ENCODE assay signal across 10 cellular contexts in the genomic region with DNA sequence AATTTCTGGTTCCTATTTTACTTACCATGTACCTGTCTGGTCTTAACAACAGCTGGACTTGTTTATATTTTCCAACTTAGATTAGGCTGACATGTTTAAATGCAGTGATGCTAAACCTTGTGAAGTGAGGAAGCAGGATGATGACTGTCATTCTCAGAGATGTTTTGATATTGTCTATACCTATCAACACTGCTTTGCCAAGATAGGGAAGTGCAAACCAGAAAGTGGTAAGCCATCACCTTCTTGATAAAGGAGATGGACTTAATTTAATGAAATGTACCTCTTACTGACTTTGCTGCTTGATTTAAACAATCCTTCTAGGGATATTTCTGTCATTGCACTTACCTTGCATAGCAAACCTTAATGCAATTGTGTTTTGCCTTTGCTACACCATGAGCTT. TPM values are rescaled to one million over a fixed set of nuclear protein-coding genes. Genes with fewer than 3 reads are reported as not detected.
DNase-seq lines count a peak whose midpoint lies in the region; ATAC-seq and TF ChIP-seq lines count a peak whose summit lies in the region.
"Had no signal": no experiment of that assay in that cellular context is flagged by ENCODE, and none has a peak within 500 bp of the region (broad histone marks: within the 10 kb centered on the region; RNA-seq: fewer than 3 reads in every experiment).

No MANE protein-coding gene starts in this region.

- H3K23me2 ChIP-seq in H9 (ENCODE audit: insufficient read length, low read depth, low read length, poor library complexity, severe bottlenecking), result peaks cover 9% of the 10 kb centered on the region

- no peak overlapping the region for H2BK12ac ChIP-seq in H9 (ENCODE audit: insufficient read length, low read depth, low read length)

- H3K56ac ChIP-seq in H9 (ENCODE audit: insufficient read length, low read depth, low read length), result no peak overlapping the region

- no peaks in the 10 kb centered on the region; a peak in 1 of 5 replicates for H3K9me3 Mint-ChIP-seq in H9
- no peaks in the 10 kb centered on the region for H3K9me3 Mint-ChIP-seq in activated T-helper 17 cell treated with anti-CD3 and anti-CD28 coated beads, Interleukin-2, amount 50 U/mL, for 72 hours

- no peak overlapping the region for H4K8ac ChIP-seq in H9 (replicated peaks; ENCODE audit: insufficient read length, low read depth, low read length)

- no peak overlapping the region for H3K27ac ChIP-seq in H9 (ENCODE audit: insufficient read length, low read depth, low read length)
- H3K27ac ChIP-seq in iPS-20b (ENCODE audit: low read length), result no peak overlapping the region

- no peak overlapping the region for H4K5ac ChIP-seq in H9 (ENCODE audit: insufficient read length, low read depth, low read length)

- H3K4me3 Mint-ChIP-seq in H9, result peak overlapping the region; percentile 98 to 99
- peak overlapping the region; percentile 81 for H3K4me3 Mint-ChIP-seq in activated T-helper 17 cell treated with anti-CD3 and anti-CD28 coated beads, Interleukin-2, amount 50 U/mL, for 72 hours

- no peak overlapping the region for H3T11ph ChIP-seq in H9 (ENCODE audit: low read length)

- no peak overlapping the region for H3K23ac ChIP-seq in H9 (ENCODE audit: insufficient read length, low read depth, low read length)

- no peak for TF ChIP-seq CTCF in AG09309 (IDR thresholded peaks at IDR 0.05; ENCODE audit: control insufficient read depth, insufficient read depth, low read depth, low read length, missing control alignments)
- TF ChIP-seq CTCF in H9 (conservative IDR thresholded peaks at IDR 0.05), result no peak
- no peak for TF ChIP-seq CTCF in GM10266 (IDR thresholded peaks at IDR 0.05; ENCODE audit: control insufficient read depth, insufficient read depth, low read depth, missing control alignments)

- H3K27me3 Mint-ChIP-seq in H9 (ENCODE audit: low read depth), result peaks cover 2% of the 10 kb centered on the region; the same call in 1 of the 2 replicates
- H3K27me3 Mint-ChIP-seq in activated T-helper 17 cell treated with anti-CD3 and anti-CD28 coated beads, Interleukin-2, amount 50 U/mL, for 72 hours, result no peaks in the 10 kb centered on the region

- no peaks in the 10 kb centered on the region for H4K20me1 ChIP-seq in H9 (ENCODE audit: control insufficient read depth, insufficient read depth, insufficient read length)

- H3K9me3 ChIP-seq in H9 (ENCODE audit: control insufficient read depth, low read depth, low read length) (no peaks in the 10 kb centered on the region), iPS-20b (ENCODE audit: insufficient read depth, low read depth, low read length) (no peaks in the 10 kb centered on the region)

- H2BK120ac ChIP-seq in H9 (ENCODE audit: low read depth, low read length, poor library complexity, severe bottlenecking), result no peak overlapping the region

- no peak overlapping the region for H2AFZ ChIP-seq in H9 (ENCODE audit: low read length)

- H3K4me1 Mint-ChIP-seq in H9, result peaks cover 38 to 41% of the 10 kb centered on the region in 2 experiments
- H3K4me1 Mint-ChIP-seq in activated T-helper 17 cell treated with anti-CD3 and anti-CD28 coated beads, Interleukin-2, amount 50 U/mL, for 72 hours, result peaks cover 26% of the 10 kb centered on the region

- H3K4ac ChIP-seq in H9 (ENCODE audit: low read depth, low read length), result no peak overlapping the region

- no peak overlapping the region for H3K14ac ChIP-seq in H9 (ENCODE audit: insufficient read depth, low read length)

- peak overlapping the region; percentile 89 for H3K4me2 ChIP-seq in H9 (ENCODE audit: insufficient read depth, insufficient read length, low read length)

- H3K4me1 ChIP-seq in H9 (ENCODE audit: insufficient read depth, low read length), result peaks cover 4% of the 10 kb centered on the region; the same call in 1 of the 2 replicates
- peaks cover 21% of the 10 kb centered on the region; the same call in 1 of the 2 replicates for H3K4me1 ChIP-seq in iPS-20b (ENCODE audit: insufficient read depth, low read length)

- H2AK5ac ChIP-seq in H9 (ENCODE audit: insufficient read length, low read length), result no peak overlapping the region

- ATAC-seq in activated T-helper 17 cell treated with anti-CD3 and anti-CD28 coated beads, Interleukin-2, amount 50 U/mL, for 72 hours (replicated peaks), result no peak

- no peak overlapping the region for H2BK5ac ChIP-seq in H9 (ENCODE audit: insufficient read length, low read length)

- H2BK15ac ChIP-seq in H9 (ENCODE audit: low read depth, low read length), result no peak overlapping the region

- no peak overlapping the region for H2BK20ac ChIP-seq in H9 (ENCODE audit: low read depth, low read length, poor library complexity, severe bottlenecking)

- no peaks in the 10 kb centered on the region for H3K27me3 ChIP-seq in H9 (ENCODE audit: insufficient read depth, low read length)
- no peaks in the 10 kb centered on the region; the same call in 1 of the 2 replicates for H3K27me3 ChIP-seq in iPS-20b (ENCODE audit: insufficient read depth, low read length)

- DNase-seq in AG09309 (ENCODE audit: low read depth) (no peak), H9 (no peak), GM10266 (ENCODE audit: extremely low spot score) (no peak), NCI-H187 (lab: John Stamatoyannopoulos, UW) (no peak), NCI-H526 (lab: John Stamatoyannopoulos, UW) (no peak), anterior cingulate cortex (lab: John Stamatoyannopoulos, UW) (no peak)
- DNase-seq: activated CD8-positive, alpha-beta memory T cell treated with anti-CD3 and anti-CD28 coated beads, Interleukin-2, amount 50 U/mL, for 4 hours; NCI-H446 treated with DMSO at 0.1 percent for 48 hours had no signal

- H3K4me3 ChIP-seq in AG09309 (ENCODE audit: control insufficient read depth, low read depth, low read length) (peak overlapping the region; percentile 8), iPS-20b (ENCODE audit: low read length) (peak overlapping the region; percentile 94)

- H3K79me1 ChIP-seq in H9 (ENCODE audit: insufficient read depth, low read depth, low read length, poor library complexity, severe bottlenecking), result peaks cover 3% of the 10 kb centered on the region

- peaks cover 26% of the 10 kb centered on the region for H3K36me3 ChIP-seq in iPS-20b (ENCODE audit: insufficient read depth, low read depth, low read length)

- H3K27ac Mint-ChIP-seq in H9, result peak overlapping the region in 1 of 3 experiments; percentile 24; a peak in 1 of 7 replicates
- no peak overlapping the region for H3K27ac Mint-ChIP-seq in activated T-helper 17 cell treated with anti-CD3 and anti-CD28 coated beads, Interleukin-2, amount 50 U/mL, for 72 hours

- H4K91ac ChIP-seq in H9 (ENCODE audit: insufficient read length, low read depth, low read length), result no peak overlapping the region

- peaks cover 10 to 44% (median 27%) of the 10 kb centered on the region in 3 experiments for H3K36me3 Mint-ChIP-seq in H9 (ENCODE audit: insufficient read depth in 1 of 3, low read depth in 3 of 3)
- H3K36me3 Mint-ChIP-seq in activated T-helper 17 cell treated with anti-CD3 and anti-CD28 coated beads, Interleukin-2, amount 50 U/mL, for 72 hours (ENCODE audit: low read depth), result no peaks in the 10 kb centered on the region

- no peak overlapping the region for H3K18ac ChIP-seq in H9 (ENCODE audit: insufficient read length, low read depth, low read length)

- peak overlapping the region; percentile 1 for H3K9ac ChIP-seq in H9 (ENCODE audit: extremely low read depth, insufficient read length, low read length)
- H3K9ac ChIP-seq in iPS-20b (ENCODE audit: low read depth, low read length), result peak overlapping the region; percentile 95; the same call in 1 of the 2 replicates

- H3K79me2 ChIP-seq in H9 (ENCODE audit: insufficient read depth, low read length), result peaks cover 27% of the 10 kb centered on the region; the same call in 1 of the 2 replicates

RNA-seq across cellular contexts. Expression of gene BICD1, which starts 2.2 kb away (rescaled TPM):
- total RNA-seq in H9 (2021), result 128 and 134 TPM in 2 replicates
- 10 to 100 TPM in 1 of 2 donors, 1 to 10 TPM in 1; 7.8 to 15.7 TPM for total RNA-seq in activated T-helper 17 cell treated with anti-CD3 and anti-CD28 coated beads, Interleukin-2, amount 50 U/mL, for 72 hours
